Comparison of ENCODE assay signal across 8 cellular contexts in the genomic region with DNA sequence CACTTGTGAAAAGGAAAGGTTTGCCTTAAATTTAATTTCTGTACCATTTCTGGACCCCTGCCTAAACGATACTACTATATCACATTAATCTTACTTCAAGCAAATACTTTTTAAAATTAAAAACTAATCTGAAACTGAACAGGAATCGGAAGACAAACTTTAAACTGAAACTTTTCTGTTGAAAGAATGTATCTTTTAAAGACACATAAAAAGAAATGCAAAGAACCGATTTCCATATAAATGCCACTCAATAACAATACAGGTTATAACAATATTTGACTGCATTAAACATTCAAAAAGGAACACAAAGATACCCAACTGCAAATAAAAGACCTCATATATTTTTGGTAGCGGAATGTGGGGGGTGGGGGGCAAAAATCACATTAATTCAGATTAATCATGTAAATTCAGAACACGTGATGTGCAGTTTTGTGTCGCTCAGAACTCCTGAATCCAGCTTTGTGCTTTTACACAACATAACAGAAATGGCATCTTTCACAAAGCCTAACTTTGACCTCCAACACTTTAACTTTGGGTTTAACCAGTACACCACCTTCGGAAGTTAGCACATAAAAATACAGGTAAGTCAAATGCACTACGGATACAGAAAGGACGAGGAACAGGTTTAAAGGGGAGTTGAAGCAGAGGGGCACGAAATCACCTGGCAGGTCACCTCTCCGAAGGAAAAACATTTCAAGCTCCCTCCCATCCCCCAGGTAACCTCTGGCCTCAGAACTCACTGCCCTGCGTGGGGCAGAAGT. TPM values are rescaled to one million over a fixed set of nuclear protein-coding genes. Genes with fewer than 3 reads are reported as not detected.
A peak's percentile ranks its signal among the peaks of the same experiment; 100 is the strongest.
DNase-seq lines count a peak whose midpoint lies in the region; ATAC-seq and TF ChIP-seq lines count a peak whose summit lies in the region.

No MANE protein-coding gene starts in this region.

- H3K4me3 ChIP-seq in adipocyte (ENCODE audit: low read length) = peak overlapping the region; percentile 88
- peak overlapping the region; percentile 94 for H3K4me3 ChIP-seq in kidney epithelial cell (ENCODE audit: low read depth, low read length)
- peak overlapping the region; percentile 90 to 91 for H3K4me3 ChIP-seq in stomach smooth muscle (ENCODE audit: low read length in 2 of 2)

- H3K4me1 ChIP-seq in adipocyte (ENCODE audit: control insufficient read depth, insufficient read depth, low read length) (peaks cover 31% of the 10 kb centered on the region), stomach smooth muscle (ENCODE audit: control insufficient read depth, insufficient read depth, low read length) (peaks cover 6% of the 10 kb centered on the region)

- DNase-seq in NCI-H2171 treated with DMSO at 0.1 percent for 48 hours (lab: John Stamatoyannopoulos, UW) (peak; percentile 44), NCI-H2171 (lab: John Stamatoyannopoulos, UW) (no peak), adipocyte (ENCODE audit: low read depth) (no peak), kidney epithelial cell (ENCODE audit: low read depth) (no peak), occipital lobe (lab: John Stamatoyannopoulos, UW) (no peak), inferior parietal cortex (ENCODE audit: extremely low spot score) (no peak)

- H3K9me3 ChIP-seq in adipocyte (ENCODE audit: control insufficient read depth, low read length) (no peaks in the 10 kb centered on the region), stomach smooth muscle (ENCODE audit: control insufficient read depth in 2 of 2, low read length in 2 of 2) (no peaks in the 10 kb centered on the region)

- peak overlapping the region; percentile 85 for H3K9ac ChIP-seq in adipocyte (ENCODE audit: low read length)
- H3K9ac ChIP-seq in stomach smooth muscle (ENCODE audit: low read length in 2 of 2) = peak overlapping the region; percentile 75 to 82

- no peak for ATAC-seq in HG02642 (IDR thresholded peaks at IDR 0.05; ENCODE audit: poor library complexity, unreplicated experiment)

- H3K27ac ChIP-seq in stomach smooth muscle (ENCODE audit: low read length) = peak overlapping the region; percentile 18

- H3K36me3 ChIP-seq in adipocyte (ENCODE audit: control insufficient read depth, insufficient read depth, low read length, severe bottlenecking) (no peaks in the 10 kb centered on the region), kidney epithelial cell (ENCODE audit: control insufficient read depth, insufficient read depth, low read length) (no peaks in the 10 kb centered on the region), stomach smooth muscle (ENCODE audit: control insufficient read depth in 2 of 2, insufficient read depth in 2 of 2, low read length in 2 of 2) (no peaks in the 10 kb centered on the region)

- TF ChIP-seq CTCF in kidney epithelial cell (IDR thresholded peaks at IDR 0.05; ENCODE audit: insufficient read depth, low read length, poor library complexity, severe bottlenecking) = no peak

- no peaks in the 10 kb centered on the region for H3K27me3 ChIP-seq in adipocyte (replicated peaks; ENCODE audit: control insufficient read depth, insufficient read depth, low read length)
- no peaks in the 10 kb centered on the region for H3K27me3 ChIP-seq in kidney epithelial cell (ENCODE audit: control insufficient read depth, insufficient read depth, low read length)
- no peaks in the 10 kb centered on the region for H3K27me3 ChIP-seq in stomach smooth muscle (ENCODE audit: control insufficient read depth in 1 of 2, insufficient read depth in 2 of 2, low read length in 2 of 2)

RNA-seq across cellular contexts. Expression of gene LIFR, which starts 0.9 kb away (rescaled TPM):
- total RNA-seq in kidney epithelial cell (11.0 and 13.8 TPM in 2 replicates), occipital lobe (83.4 TPM)
